In the genomic region with DNA sequence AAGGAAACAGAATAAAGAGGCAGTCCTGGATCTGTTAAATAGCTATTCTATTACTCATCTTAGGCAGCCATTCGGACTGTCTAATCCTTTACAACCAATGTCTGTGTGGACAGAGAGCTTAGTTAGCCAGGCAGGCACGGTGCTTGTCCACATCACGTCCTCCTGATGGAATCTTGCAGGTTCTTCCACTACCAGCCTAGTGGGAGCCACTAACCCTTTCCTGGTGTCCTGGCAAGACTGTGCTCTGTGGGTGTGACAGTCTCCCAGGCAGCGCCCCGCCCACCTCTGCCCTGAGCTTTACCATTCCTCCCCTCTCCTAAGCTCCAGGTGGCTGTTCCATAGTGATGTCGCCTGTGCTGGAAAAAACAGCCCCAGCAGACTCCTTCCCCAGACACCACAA, we compare ENCODE assay signal across 1 cellular context.
TF ChIP-seq lines count a peak whose summit lies in the region.

No MANE protein-coding gene starts in this region.

TF ChIP-seq in IMR-90, 13 proteins besides CTCF, POLR2A, EP300 and RAD21:
- TF ChIP-seq, protein P1, sequence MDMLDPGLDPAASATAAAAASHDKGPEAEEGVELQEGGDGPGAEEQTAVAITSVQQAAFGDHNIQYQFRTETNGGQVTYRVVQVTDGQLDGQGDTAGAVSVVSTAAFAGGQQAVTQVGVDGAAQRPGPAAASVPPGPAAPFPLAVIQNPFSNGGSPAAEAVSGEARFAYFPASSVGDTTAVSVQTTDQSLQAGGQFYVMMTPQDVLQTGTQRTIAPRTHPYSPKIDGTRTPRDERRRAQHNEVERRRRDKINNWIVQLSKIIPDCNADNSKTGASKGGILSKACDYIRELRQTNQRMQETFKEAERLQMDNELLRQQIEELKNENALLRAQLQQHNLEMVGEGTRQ (IDR thresholded peaks at IDR 0.05; ENCODE audit: low read depth, low read length), result no peak
- TF ChIP-seq MXI1 (IDR thresholded peaks at IDR 0.05; ENCODE audit: borderline replicate concordance, low read depth, low read length), result no peak
- no peak for TF ChIP-seq RCOR1 (IDR thresholded peaks at IDR 0.05; ENCODE audit: insufficient replicate concordance, low read length)
- TF ChIP-seq RFX5 (IDR thresholded peaks at IDR 0.05; ENCODE audit: low read depth, low read length), result no peak
- no peak for TF ChIP-seq FOS (IDR thresholded peaks at IDR 0.05; ENCODE audit: low read depth, low read length)
- no peak for TF ChIP-seq NFE2L2 (IDR thresholded peaks at IDR 0.05; ENCODE audit: low read depth, low read length)
- TF ChIP-seq CEBPB (IDR thresholded peaks at IDR 0.05; ENCODE audit: low read depth, low read length), result no peak
- TF ChIP-seq CHD1 (IDR thresholded peaks at IDR 0.05; ENCODE audit: low read depth, low read length), result no peak
- no peak for TF ChIP-seq MAZ (IDR thresholded peaks at IDR 0.05; ENCODE audit: borderline replicate concordance, low read depth, low read length)
- no peak for TF ChIP-seq ELK1 (IDR thresholded peaks at IDR 0.05; ENCODE audit: borderline replicate concordance, low read depth, low read length)
- TF ChIP-seq MAFK (IDR thresholded peaks at IDR 0.05; ENCODE audit: low read depth, low read length), result no peak
TF ChIP-seq in IMR-90: peak in this region for 0.
